ENCODE assay signal across 9 cellular contexts in genomic region chr5:66546541-66546940, GRCh38.
"Had no signal": no experiment of that assay in that cellular context is flagged by ENCODE, and none has a peak within 500 bp of the region (broad histone marks: within the 10 kb centered on the region; RNA-seq: fewer than 3 reads in every experiment).

No MANE protein-coding gene starts in this region.

- H3K36me3 ChIP-seq: HAP-1 had no signal

- H2AFZ ChIP-seq: GM23248 had no signal

- H3K4me3 ChIP-seq: GM23248, HAP-1 had no signal

- H3K9me3 ChIP-seq: HAP-1 had no signal

- H3K4me1 ChIP-seq: HAP-1 had no signal

- H3K9ac ChIP-seq: GM23248, KMS-11 had no signal

- H3K4me2 ChIP-seq: KMS-11 had no signal

- H3K27ac ChIP-seq: GM23248, KMS-11 had no signal

- ATAC-seq: HCT116 had no signal

- DNase-seq: GM23248, GOT3, H7, IMR-90, KBM-7 had no signal

- FAIRE-seq: HTR-8/SVneo had no signal
